Comparison of ENCODE assay signal across 10 cellular contexts in the genomic region with DNA sequence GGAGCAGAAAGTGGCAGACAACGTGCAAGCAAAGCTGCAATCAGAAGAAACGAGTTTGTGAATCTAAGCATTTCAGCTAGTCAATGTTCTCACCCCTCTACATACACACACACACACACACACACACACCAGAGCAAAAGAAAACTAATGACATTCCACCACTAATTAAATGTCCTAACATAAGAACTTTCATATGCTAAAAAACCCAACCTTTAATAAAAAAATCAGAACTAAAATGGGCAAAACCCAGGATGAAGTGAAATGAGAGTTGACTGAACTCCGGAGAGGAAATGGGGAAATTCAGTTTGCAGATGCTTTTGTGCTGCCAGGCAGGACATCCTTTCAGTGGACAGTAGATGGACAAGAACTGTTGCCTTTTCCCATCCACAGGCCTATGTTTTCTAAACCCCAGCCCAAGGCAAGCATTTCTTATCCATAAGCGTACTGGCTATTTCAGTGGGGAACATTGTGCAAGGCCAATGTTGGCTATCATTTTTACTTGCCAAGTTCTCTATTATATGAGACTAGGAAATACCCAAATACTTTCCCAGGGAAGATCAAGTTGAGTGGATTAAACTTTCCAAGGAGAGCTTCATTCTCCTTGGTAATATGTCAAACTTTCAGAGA. TPM values are rescaled to one million over a fixed set of nuclear protein-coding genes. Genes with fewer than 3 reads are reported as not detected.
DNase-seq lines count a peak whose midpoint lies in the region; ATAC-seq and TF ChIP-seq lines count a peak whose summit lies in the region.
"Had no signal": no experiment of that assay in that cellular context is flagged by ENCODE, and none has a peak within 500 bp of the region (broad histone marks: within the 10 kb centered on the region; RNA-seq: fewer than 3 reads in every experiment).

No MANE protein-coding gene starts in this region.

- intact Hi-C loops in head of caudate nucleus (cut with DNase I) = loop anchor here (5.0 to 10.0 kb wide), 2 partner anchors 120 to 212 kb away; no protein-coding TSS in a partner anchor

- no peaks in the 10 kb centered on the region for H3K27me3 ChIP-seq in SJCRH30
- H3K27me3 ChIP-seq: pancreas had no signal

- peak; percentile 61 for ATAC-seq in omental fat pad (ENCODE audit: low FRiP score)

- no peak overlapping the region for H3K4me3 ChIP-seq in AG04449 (ENCODE audit: low read depth, low read length)
- peak overlapping the region; percentile 41 for H3K4me3 ChIP-seq in SJCRH30
- H3K4me3 ChIP-seq in fibroblast of the aortic adventitia (ENCODE audit: low read depth, low read length) = no peak overlapping the region
- H3K4me3 ChIP-seq: pancreas had no signal

- peak overlapping the region; percentile 94 for H3K27ac ChIP-seq in SJCRH30

- H3K9me3 ChIP-seq in SJCRH30 (replicated peaks) = peaks cover 6% of the 10 kb centered on the region; the same call in 1 of the 2 replicates

- no peak for TF ChIP-seq CTCF in AG04449 (IDR thresholded peaks at IDR 0.05; ENCODE audit: insufficient read depth, low read length, missing control alignments)
- peak; percentile 7 for TF ChIP-seq CTCF in fibroblast of the aortic adventitia (IDR thresholded peaks at IDR 0.05; ENCODE audit: insufficient read depth, low read length)
- no peak for TF ChIP-seq CTCF in omental fat pad (IDR thresholded peaks at IDR 0.05)

- H3K4me1 ChIP-seq in SJCRH30 = peaks cover 34% of the 10 kb centered on the region

- H3K36me3 ChIP-seq in SJCRH30 = no peaks in the 10 kb centered on the region
- H3K36me3 ChIP-seq: pancreas had no signal

- POLR2A ChIA-PET in AG04449 (lab: Yijun Ruan, JAX) = interaction anchor here (1.8 to 3.7 kb wide), 4 partner anchors 31 to 208 kb away, joined by 5 to 53 read pairs (median 14); no protein-coding TSS in a partner anchor

- CTCF ChIA-PET in AG04449 (lab: Yijun Ruan, JAX) = interaction anchor here (0.6 to 7.0 kb wide), 35 partner anchors 9 to 232 kb away, joined by 3 to 97 read pairs (median 5); partner anchors contain the start of gene NAA20

- peak; percentile 74 for DNase-seq in AG04449 (ENCODE audit: low read depth, low spot score)
- peak in 1 of 2 experiments; percentile 59 for DNase-seq in SJCRH30
- DNase-seq in fibroblast of the aortic adventitia (ENCODE audit: low read depth) = peak; percentile 88
- no peak for DNase-seq in omental fat pad (ENCODE audit: low spot score)
- DNase-seq in NCI-H146 (lab: John Stamatoyannopoulos, UW) = no peak
- no peak for DNase-seq in NCI-H2227 (lab: John Stamatoyannopoulos, UW; ENCODE audit: unreplicated experiment)
- no peak for DNase-seq in head of caudate nucleus
- no peak for DNase-seq in NCI-H1417 (lab: John Stamatoyannopoulos, UW)
- DNase-seq: CD4-positive, alpha-beta T cell had no signal

RNA-seq across cellular contexts. Expression of gene RIN2, which starts 27.2 kb away (rescaled TPM):
- total RNA-seq in SJCRH30 (2014; rRNA removed; shearing (Covaris generic)) = 20.3 and 22.6 TPM in 2 replicates
- total RNA-seq in fibroblast of the aortic adventitia (ENCODE audit: low replicate concordance) (36.6 and 61.1 TPM in 2 replicates), omental fat pad (100 to 1,000 TPM in 1 of 4 donors, 10 to 100 TPM in 3; 40.2 to 117 (median 73.6) TPM)

Comparison
In these comparisons a context has a peak if more than half of its experiments do, and no peak if none do; other contexts are left out.
1. DNase-seq: peak in AG04449 (single experiment) and fibroblast of the aortic adventitia (single experiment); none in omental fat pad (single experiment), NCI-H146 (single experiment), NCI-H2227 (single experiment), head of caudate nucleus (0 of 42) and NCI-H1417 (0 of 3).